Comparison of ENCODE assay signal across 1 cellular context in the genomic region with DNA sequence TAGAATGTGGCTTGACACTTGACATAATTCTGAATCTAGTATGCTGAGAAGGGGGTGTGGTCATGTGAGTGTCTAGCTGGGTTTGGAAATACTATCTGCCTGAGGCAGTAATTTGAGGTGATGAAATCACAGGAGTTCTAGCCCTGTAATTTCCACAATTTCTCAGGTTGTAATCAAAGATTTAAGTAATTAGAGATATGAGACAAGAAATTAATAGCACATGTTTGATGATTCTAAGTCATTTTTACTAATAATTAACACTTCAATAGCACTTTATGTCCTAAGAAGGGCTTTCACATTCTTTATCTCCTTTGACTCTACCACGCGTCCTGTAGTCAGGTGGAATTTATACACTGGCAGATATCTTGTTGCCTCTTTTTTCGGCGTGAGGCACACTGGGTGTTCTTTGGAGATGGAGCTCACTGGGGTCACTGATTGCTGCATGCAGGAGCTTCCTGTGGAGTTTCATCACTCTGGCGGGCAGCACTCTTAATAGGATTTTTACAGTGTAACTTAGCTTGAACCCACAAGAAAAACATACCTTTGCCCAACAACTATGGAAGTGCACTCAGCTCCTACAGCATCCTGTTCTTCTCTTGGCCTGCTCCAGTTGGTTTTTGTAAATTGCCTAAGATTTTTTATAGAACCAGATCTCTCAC.
TF ChIP-seq lines count a peak whose summit lies in the region.

No MANE protein-coding gene starts in this region.

TF ChIP-seq in WTC11, 78 proteins besides CTCF, POLR2A, EP300 and RAD21 (continued from another document):
- TF ChIP-seq, protein P1, sequence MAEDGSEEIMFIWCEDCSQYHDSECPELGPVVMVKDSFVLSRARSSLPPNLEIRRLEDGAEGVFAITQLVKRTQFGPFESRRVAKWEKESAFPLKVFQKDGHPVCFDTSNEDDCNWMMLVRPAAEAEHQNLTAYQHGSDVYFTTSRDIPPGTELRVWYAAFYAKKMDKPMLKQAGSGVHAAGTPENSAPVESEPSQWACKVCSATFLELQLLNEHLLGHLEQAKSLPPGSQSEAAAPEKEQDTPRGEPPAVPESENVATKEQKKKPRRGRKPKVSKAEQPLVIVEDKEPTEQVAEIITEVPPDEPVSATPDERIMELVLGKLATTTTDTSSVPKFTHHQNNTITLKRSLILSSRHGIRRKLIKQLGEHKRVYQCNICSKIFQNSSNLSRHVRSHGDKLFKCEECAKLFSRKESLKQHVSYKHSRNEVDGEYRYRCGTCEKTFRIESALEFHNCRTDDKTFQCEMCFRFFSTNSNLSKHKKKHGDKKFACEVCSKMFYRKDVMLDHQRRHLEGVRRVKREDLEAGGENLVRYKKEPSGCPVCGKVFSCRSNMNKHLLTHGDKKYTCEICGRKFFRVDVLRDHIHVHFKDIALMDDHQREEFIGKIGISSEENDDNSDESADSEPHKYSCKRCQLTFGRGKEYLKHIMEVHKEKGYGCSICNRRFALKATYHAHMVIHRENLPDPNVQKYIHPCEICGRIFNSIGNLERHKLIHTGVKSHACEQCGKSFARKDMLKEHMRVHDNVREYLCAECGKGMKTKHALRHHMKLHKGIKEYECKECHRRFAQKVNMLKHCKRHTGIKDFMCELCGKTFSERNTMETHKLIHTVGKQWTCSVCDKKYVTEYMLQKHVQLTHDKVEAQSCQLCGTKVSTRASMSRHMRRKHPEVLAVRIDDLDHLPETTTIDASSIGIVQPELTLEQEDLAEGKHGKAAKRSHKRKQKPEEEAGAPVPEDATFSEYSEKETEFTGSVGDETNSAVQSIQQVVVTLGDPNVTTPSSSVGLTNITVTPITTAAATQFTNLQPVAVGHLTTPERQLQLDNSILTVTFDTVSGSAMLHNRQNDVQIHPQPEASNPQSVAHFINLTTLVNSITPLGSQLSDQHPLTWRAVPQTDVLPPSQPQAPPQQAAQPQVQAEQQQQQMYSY (CRISPR knock-in tag; IDR thresholded peaks at IDR 0.05), result no peak
- no peak for TF ChIP-seq ESRRA (CRISPR knock-in tag; IDR thresholded peaks at IDR 0.05; ENCODE audit: borderline replicate concordance)
